ENCODE assay signal across 4 cellular contexts in genomic region chr18:93897-94408, GRCh38. TPM values are rescaled to one million over a fixed set of nuclear protein-coding genes. Genes with fewer than 3 reads are reported as not detected.
"Had no signal": no experiment of that assay in that cellular context is flagged by ENCODE, and none has a peak within 500 bp of the region (broad histone marks: within the 10 kb centered on the region; RNA-seq: fewer than 3 reads in every experiment).

No MANE protein-coding gene starts in this region.

RNA-seq across cellular contexts. Expression of gene TUBB8B, which starts 44.5 kb away (rescaled TPM):
- total RNA-seq: GM23248, H4, HFFc6, HT1080 had no signal
- polyA plus RNA-seq: GM23248 had no signal
